1 cellular context compared by ENCODE assay signal in genomic region chr13:36999054-36999927, GRCh38.
TF ChIP-seq lines count a peak whose summit lies in the region.

A gene with protein sequence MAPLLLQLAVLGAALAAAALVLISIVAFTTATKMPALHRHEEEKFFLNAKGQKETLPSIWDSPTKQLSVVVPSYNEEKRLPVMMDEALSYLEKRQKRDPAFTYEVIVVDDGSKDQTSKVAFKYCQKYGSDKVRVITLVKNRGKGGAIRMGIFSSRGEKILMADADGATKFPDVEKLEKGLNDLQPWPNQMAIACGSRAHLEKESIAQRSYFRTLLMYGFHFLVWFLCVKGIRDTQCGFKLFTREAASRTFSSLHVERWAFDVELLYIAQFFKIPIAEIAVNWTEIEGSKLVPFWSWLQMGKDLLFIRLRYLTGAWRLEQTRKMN (minus strand): TSS chr13:36999340. CDS start chr13:36999300, 40 bp downstream.

TF ChIP-seq in HepG2, 621 proteins besides CTCF, POLR2A, EP300 and RAD21 (continued from another document and continues in another):
- TF ChIP-seq TEF (CRISPR knock-in tag; IDR thresholded peaks at IDR 0.05): no peak
- no peak for TF ChIP-seq JARID2 (CRISPR knock-in tag; IDR thresholded peaks at IDR 0.05; ENCODE audit: insufficient replicate concordance)
- no peak; the same call in 1 of the 2 replicates for TF ChIP-seq AHR (CRISPR knock-in tag; IDR thresholded peaks at IDR 0.05)
- TF ChIP-seq CEBPB (IDR thresholded peaks at IDR 0.05; ENCODE audit: borderline replicate concordance, low read depth, low read length): no peak
- TF ChIP-seq CBX1 (IDR thresholded peaks at IDR 0.05; ENCODE audit: low read depth): peak; percentile 25
- TF ChIP-seq CC2D1A (CRISPR knock-in tag; IDR thresholded peaks at IDR 0.05): no peak
- TF ChIP-seq CBX5 (CRISPR knock-in tag; IDR thresholded peaks at IDR 0.05; ENCODE audit: borderline replicate concordance): no peak; the same call in 1 of the 2 replicates
- peak; percentile 52; the same call in 1 of the 2 replicates for TF ChIP-seq ZNF616 (CRISPR knock-in tag; IDR thresholded peaks at IDR 0.05; ENCODE audit: low read depth)
- TF ChIP-seq ZBTB38 (CRISPR knock-in tag; IDR thresholded peaks at IDR 0.05): peak; percentile 65; the same call in 1 of the 2 replicates
- TF ChIP-seq ZBTB49 (CRISPR knock-in tag; IDR thresholded peaks at IDR 0.05; ENCODE audit: borderline replicate concordance): no peak
- no peak for TF ChIP-seq ARHGAP35 (CRISPR knock-in tag; IDR thresholded peaks at IDR 0.05; ENCODE audit: borderline replicate concordance)
- TF ChIP-seq RBM39 (IDR thresholded peaks at IDR 0.05; ENCODE audit: low read depth, low read length, poor library complexity, severe bottlenecking): no peak
- no peak for TF ChIP-seq KAT2B (IDR thresholded peaks at IDR 0.05; ENCODE audit: borderline replicate concordance, low read depth, low read length)
- peak; percentile 45; the same call in 1 of the 2 replicates for TF ChIP-seq ZNF749 (CRISPR knock-in tag; IDR thresholded peaks at IDR 0.05; ENCODE audit: borderline replicate concordance)
- TF ChIP-seq, protein P1, sequence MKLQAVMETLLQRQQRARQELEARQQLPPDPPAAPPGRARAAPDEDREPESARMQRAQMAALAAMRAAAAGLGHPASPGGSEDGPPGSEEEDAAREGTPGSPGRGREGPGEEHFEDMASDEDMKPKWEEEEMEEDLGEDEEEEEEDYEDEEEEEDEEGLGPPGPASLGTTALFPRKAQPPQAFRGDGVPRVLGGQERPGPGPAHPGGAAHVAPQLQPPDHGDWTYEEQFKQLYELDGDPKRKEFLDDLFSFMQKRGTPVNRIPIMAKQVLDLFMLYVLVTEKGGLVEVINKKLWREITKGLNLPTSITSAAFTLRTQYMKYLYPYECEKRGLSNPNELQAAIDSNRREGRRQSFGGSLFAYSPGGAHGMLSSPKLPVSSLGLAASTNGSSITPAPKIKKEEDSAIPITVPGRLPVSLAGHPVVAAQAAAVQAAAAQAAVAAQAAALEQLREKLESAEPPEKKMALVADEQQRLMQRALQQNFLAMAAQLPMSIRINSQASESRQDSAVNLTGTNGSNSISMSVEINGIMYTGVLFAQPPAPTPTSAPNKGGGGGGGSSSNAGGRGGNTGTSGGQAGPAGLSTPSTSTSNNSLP (IDR thresholded peaks at IDR 0.05; ENCODE audit: low read depth, low read length): no peak; the same call in 1 of the 2 replicates
- TF ChIP-seq TIGD3 (CRISPR knock-in tag; IDR thresholded peaks at IDR 0.05; ENCODE audit: borderline replicate concordance): no peak
- no peak for TF ChIP-seq FOXM1 (CRISPR knock-in tag; IDR thresholded peaks at IDR 0.05)
- peak in 1 of 2 experiments; percentile 75; a peak in 1 of 4 replicates for TF ChIP-seq REST (IDR thresholded peaks at IDR 0.05; ENCODE audit: borderline replicate concordance in 1 of 2, low read depth in 1 of 2, low read length in 2 of 2)
- TF ChIP-seq, protein P2, sequence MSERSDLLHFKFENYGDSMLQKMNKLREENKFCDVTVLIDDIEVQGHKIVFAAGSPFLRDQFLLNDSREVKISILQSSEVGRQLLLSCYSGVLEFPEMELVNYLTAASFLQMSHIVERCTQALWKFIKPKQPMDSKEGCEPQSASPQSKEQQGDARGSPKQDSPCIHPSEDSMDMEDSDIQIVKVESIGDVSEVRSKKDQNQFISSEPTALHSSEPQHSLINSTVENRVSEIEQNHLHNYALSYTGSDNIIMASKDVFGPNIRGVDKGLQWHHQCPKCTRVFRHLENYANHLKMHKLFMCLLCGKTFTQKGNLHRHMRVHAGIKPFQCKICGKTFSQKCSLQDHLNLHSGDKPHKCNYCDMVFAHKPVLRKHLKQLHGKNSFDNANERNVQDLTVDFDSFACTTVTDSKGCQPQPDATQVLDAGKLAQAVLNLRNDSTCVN (CRISPR knock-in tag; IDR thresholded peaks at IDR 0.05; ENCODE audit: borderline replicate concordance): no peak
- TF ChIP-seq NPAS2 (CRISPR knock-in tag; IDR thresholded peaks at IDR 0.05; ENCODE audit: borderline replicate concordance): no peak
- TF ChIP-seq GLMP (CRISPR knock-in tag; IDR thresholded peaks at IDR 0.05; ENCODE audit: borderline replicate concordance): no peak
- no peak for TF ChIP-seq NFE2L1 (CRISPR knock-in tag; IDR thresholded peaks at IDR 0.05; ENCODE audit: borderline replicate concordance)
- TF ChIP-seq, protein P3, sequence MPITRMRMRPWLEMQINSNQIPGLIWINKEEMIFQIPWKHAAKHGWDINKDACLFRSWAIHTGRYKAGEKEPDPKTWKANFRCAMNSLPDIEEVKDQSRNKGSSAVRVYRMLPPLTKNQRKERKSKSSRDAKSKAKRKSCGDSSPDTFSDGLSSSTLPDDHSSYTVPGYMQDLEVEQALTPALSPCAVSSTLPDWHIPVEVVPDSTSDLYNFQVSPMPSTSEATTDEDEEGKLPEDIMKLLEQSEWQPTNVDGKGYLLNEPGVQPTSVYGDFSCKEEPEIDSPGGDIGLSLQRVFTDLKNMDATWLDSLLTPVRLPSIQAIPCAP (CRISPR knock-in tag; IDR thresholded peaks at IDR 0.05; ENCODE audit: low read depth): no peak
- no peak for TF ChIP-seq ZNF232 (CRISPR knock-in tag; IDR thresholded peaks at IDR 0.05; ENCODE audit: borderline replicate concordance)
- no peak for TF ChIP-seq SATB2 (CRISPR knock-in tag; IDR thresholded peaks at IDR 0.05)
- TF ChIP-seq HMGXB4 (CRISPR knock-in tag; IDR thresholded peaks at IDR 0.05; ENCODE audit: borderline replicate concordance in 1 of 2, low read depth in 1 of 2): peak; percentile 95 to 96
- TF ChIP-seq, protein P4, sequence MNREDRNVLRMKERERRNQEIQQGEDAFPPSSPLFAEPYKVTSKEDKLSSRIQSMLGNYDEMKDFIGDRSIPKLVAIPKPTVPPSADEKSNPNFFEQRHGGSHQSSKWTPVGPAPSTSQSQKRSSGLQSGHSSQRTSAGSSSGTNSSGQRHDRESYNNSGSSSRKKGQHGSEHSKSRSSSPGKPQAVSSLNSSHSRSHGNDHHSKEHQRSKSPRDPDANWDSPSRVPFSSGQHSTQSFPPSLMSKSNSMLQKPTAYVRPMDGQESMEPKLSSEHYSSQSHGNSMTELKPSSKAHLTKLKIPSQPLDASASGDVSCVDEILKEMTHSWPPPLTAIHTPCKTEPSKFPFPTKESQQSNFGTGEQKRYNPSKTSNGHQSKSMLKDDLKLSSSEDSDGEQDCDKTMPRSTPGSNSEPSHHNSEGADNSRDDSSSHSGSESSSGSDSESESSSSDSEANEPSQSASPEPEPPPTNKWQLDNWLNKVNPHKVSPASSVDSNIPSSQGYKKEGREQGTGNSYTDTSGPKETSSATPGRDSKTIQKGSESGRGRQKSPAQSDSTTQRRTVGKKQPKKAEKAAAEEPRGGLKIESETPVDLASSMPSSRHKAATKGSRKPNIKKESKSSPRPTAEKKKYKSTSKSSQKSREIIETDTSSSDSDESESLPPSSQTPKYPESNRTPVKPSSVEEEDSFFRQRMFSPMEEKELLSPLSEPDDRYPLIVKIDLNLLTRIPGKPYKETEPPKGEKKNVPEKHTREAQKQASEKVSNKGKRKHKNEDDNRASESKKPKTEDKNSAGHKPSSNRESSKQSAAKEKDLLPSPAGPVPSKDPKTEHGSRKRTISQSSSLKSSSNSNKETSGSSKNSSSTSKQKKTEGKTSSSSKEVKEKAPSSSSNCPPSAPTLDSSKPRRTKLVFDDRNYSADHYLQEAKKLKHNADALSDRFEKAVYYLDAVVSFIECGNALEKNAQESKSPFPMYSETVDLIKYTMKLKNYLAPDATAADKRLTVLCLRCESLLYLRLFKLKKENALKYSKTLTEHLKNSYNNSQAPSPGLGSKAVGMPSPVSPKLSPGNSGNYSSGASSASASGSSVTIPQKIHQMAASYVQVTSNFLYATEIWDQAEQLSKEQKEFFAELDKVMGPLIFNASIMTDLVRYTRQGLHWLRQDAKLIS (CRISPR knock-in tag; IDR thresholded peaks at IDR 0.05): no peak
- TF ChIP-seq MBNL3 (CRISPR knock-in tag; conservative IDR thresholded peaks at IDR 0.05): no peak
- TF ChIP-seq CREM (IDR thresholded peaks at IDR 0.05): no peak
- no peak for TF ChIP-seq CREM (CRISPR knock-in tag; IDR thresholded peaks at IDR 0.05)
- TF ChIP-seq ZNF883 (CRISPR knock-in tag; IDR thresholded peaks at IDR 0.05; ENCODE audit: not compliant biosample characterization): no peak
- TF ChIP-seq ZMYM3 (CRISPR knock-in tag; IDR thresholded peaks at IDR 0.05): no peak
- TF ChIP-seq MYNN (CRISPR knock-in tag; IDR thresholded peaks at IDR 0.05; ENCODE audit: low read depth): no peak
- TF ChIP-seq, protein P5, sequence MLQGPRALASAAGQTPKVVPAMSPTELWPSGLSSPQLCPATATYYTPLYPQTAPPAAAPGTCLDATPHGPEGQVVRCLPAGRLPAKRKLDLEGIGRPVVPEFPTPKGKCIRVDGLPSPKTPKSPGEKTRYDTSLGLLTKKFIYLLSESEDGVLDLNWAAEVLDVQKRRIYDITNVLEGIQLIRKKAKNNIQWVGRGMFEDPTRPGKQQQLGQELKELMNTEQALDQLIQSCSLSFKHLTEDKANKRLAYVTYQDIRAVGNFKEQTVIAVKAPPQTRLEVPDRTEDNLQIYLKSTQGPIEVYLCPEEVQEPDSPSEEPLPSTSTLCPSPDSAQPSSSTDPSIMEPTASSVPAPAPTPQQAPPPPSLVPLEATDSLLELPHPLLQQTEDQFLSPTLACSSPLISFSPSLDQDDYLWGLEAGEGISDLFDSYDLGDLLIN (CRISPR knock-in tag; IDR thresholded peaks at IDR 0.05; ENCODE audit: borderline replicate concordance): no peak
- TF ChIP-seq SALL1 (CRISPR knock-in tag; IDR thresholded peaks at IDR 0.05): peak; percentile 83
